Comparison of ENCODE assay signal across 9 cellular contexts in genomic region chr19:39444598-39445257, GRCh38. TPM values are rescaled to one million over a fixed set of nuclear protein-coding genes. Genes with fewer than 3 reads are reported as not detected.
DNase-seq lines count a peak whose midpoint lies in the region; ATAC-seq, FAIRE-seq and TF ChIP-seq lines count a peak whose summit lies in the region.
"Had no signal": no experiment of that assay in that cellular context is flagged by ENCODE, and none has a peak within 500 bp of the region (broad histone marks: within the 10 kb centered on the region; RNA-seq: fewer than 3 reads in every experiment).

No MANE protein-coding gene starts in this region.

- intact Hi-C loops in Right ventricle myocardium inferior (cut with DNase I): loop anchor here (1.0 to 10.0 kb wide), 5 partner anchors 8 to 228 kb away; partner anchors contain the start of genes EID2B, MED29, PAF1 and TIMM50
- intact Hi-C loops in cardiac septum (cut with DNase I): loop anchor here (5.0 to 10.0 kb wide), 2 partner anchors 38 to 90 kb away; partner anchors contain the start of genes EID2B and TIMM50
- intact Hi-C loops in GM12878 (cut with micrococcal nuclease; ENCODE audit: unreplicated experiment): loop anchor here (2.0 to 5.0 kb wide), 3 partner anchors 53 to 228 kb away; partner anchors contain the start of genes DLL3, MED29 and PAF1
- intact Hi-C loops in left colon (cut with DNase I, micrococcal nuclease): loop anchor here in 1 of 2 donors (10.0 kb wide), 1 partner anchor 90 kb away; the partner anchor contains the start of gene EID2B
- intact Hi-C loops in thyroid gland (cut with DNase I): loop anchor here (10.0 kb wide), 1 partner anchor 90 kb away; the partner anchor contains the start of gene EID2B

- H3K27me3 ChIP-seq in GM12878 (replicated peaks in 1 of 2; ENCODE audit: control insufficient read depth in 2 of 2, insufficient read depth in 2 of 2, low read length in 1 of 2) (no peaks in the 10 kb centered on the region), thyroid gland (no peaks in the 10 kb centered on the region)

- H4K20me1 ChIP-seq in GM12878 (ENCODE audit: control insufficient read depth, insufficient read depth): no peaks in the 10 kb centered on the region

- POLR2A ChIA-PET in GM12878 (lab: Charles Lee): interaction anchor here (0.5 to 3.9 kb wide), 12 partner anchors 9 to 826 kb away, joined by 3 to 40 read pairs (median 4); partner anchors contain the start of genes RPS16 and TIMM50

- H3K9me3 ChIP-seq in GM12878 (replicated peaks; ENCODE audit: control insufficient read depth, insufficient read depth, low read length): no peaks in the 10 kb centered on the region
- no peaks in the 10 kb centered on the region for H3K9me3 ChIP-seq in thyroid gland

- TSS peak; percentile 99 for BruUV-seq in GM12878 (replicated peaks; lab: Mats Ljungman, UMichigan)

- H3K4me3 ChIP-seq in GM12878 (peak overlapping the region; percentile 87), thyroid gland (replicated peaks in 1 of 3) (peak overlapping the region in 2 of 3 donors; percentile 85 to 86)

- in situ Hi-C loops in GM12878 (cut with MboI): loop anchor here (5.0 kb wide), 1 partner anchor 88 kb away; the partner anchor contains the start of gene EID2B

- WGBS in GM12878 (ENCODE audit: insufficient coverage, insufficient replicate concordance, low lambda C conversion rate, missing lambda C conversion rate): 1% methylated on average over 18 of the region's 20 CpGs
- WGBS in thyroid gland, 2 donors: 6 to 8% methylated on average over 20 of the region's 20 CpGs

- CTCF ChIA-PET in GM12878 (lab: Yijun Ruan, JAX): interaction anchor here (1.0 to 1.7 kb wide), 5 partner anchors 9 to 228 kb away, joined by 3 to 8 read pairs (median 3); partner anchors contain the start of gene RPS16

- TF ChIP-seq EP300 in GM12878 (IDR thresholded peaks at IDR 0.05; ENCODE audit: borderline replicate concordance in 1 of 2, control insufficient read depth in 1 of 2, low read depth in 2 of 2, low read length in 2 of 2): no peak

- H3K4me1 ChIP-seq in GM12878 (ENCODE audit: control insufficient read depth, insufficient read depth, low read length): peaks cover 24% of the 10 kb centered on the region
- peaks cover 21 to 25% of the 10 kb centered on the region in 2 donors for H3K4me1 ChIP-seq in thyroid gland

- RAD21 ChIA-PET in GM12878 (lab: Charles Lee; ENCODE audit: unreplicated experiment): interaction anchor here (0.8 to 1.7 kb wide), 2 partner anchors 9 to 33 kb away, joined by 3 to 9 read pairs; partner anchors contain the start of gene RPS16

- H3K27ac ChIP-seq in GM12878 (ENCODE audit: control insufficient read depth, insufficient read depth): peak overlapping the region; percentile 95
- peak overlapping the region; percentile 84 to 90 (median 88) for H3K27ac ChIP-seq in thyroid gland

- H3K4me2 ChIP-seq in GM12878 (ENCODE audit: control insufficient read depth, insufficient read depth): peak overlapping the region; percentile 70

- SMC1A ChIA-PET in GM12878 (lab: Charles Lee; ENCODE audit: uncharacterized antibody, unreplicated experiment): interaction anchor here (0.6 to 0.7 kb wide), 2 partner anchors 33 to 89 kb away, joined by 3 read pairs; no protein-coding TSS in a partner anchor

- DNase-seq in Right ventricle myocardium inferior (ENCODE audit: missing footprints): peak; percentile 61
- DNase-seq in cardiac septum (ENCODE audit: low spot score): no peak
- no peak for DNase-seq in GM12878 (ENCODE audit: low read depth, low spot score)
- DNase-seq in left colon: peak in 1 of 2 donors; percentile 31
- DNase-seq in thyroid gland: peak; percentile 7 to 21
- DNase-seq in NCI-H2171 treated with DMSO at 0.1 percent for 48 hours (lab: John Stamatoyannopoulos, UW): no peak
- DNase-seq in globus pallidus (ENCODE audit: low spot score): no peak
- DNase-seq in medulla oblongata (ENCODE audit: extremely low spot score): no peak

- ATAC-seq in Right ventricle myocardium inferior (peak; percentile 8), GM12878 (no peak), left colon (peak; percentile 14)

- no peaks in the 10 kb centered on the region for H3K36me3 ChIP-seq in GM12878 (ENCODE audit: control insufficient read depth in 2 of 2, insufficient read depth in 2 of 2, low read length in 1 of 2)
- no peaks in the 10 kb centered on the region for H3K36me3 ChIP-seq in thyroid gland

- FAIRE-seq in GM12878 (lab: Jason Lieb, UNC): no peak
- FAIRE-seq: islet of Langerhans had no signal

- peak overlapping the region; percentile 96 for H3K9ac ChIP-seq in GM12878 (ENCODE audit: control insufficient read depth, insufficient read depth, low read length)

- peak overlapping the region; percentile 71 for H2AFZ ChIP-seq in GM12878 (ENCODE audit: control insufficient read depth, low read depth, low read length)

- TF ChIP-seq RAD21 in GM12878 (IDR thresholded peaks at IDR 0.05; ENCODE audit: insufficient read depth, low read depth, low read length): no peak

- TF ChIP-seq CTCF in GM12878 (IDR thresholded peaks at IDR 0.05 in 2 of 3, conservative IDR thresholded peaks at IDR 0.05 in 1 of 3; ENCODE audit: control insufficient read depth in 2 of 3, extremely low read depth in 1 of 3, insufficient read depth in 1 of 3, low read depth in 3 of 3, low read length in 3 of 3): no peak
- TF ChIP-seq CTCF in thyroid gland (IDR thresholded peaks at IDR 0.05): no peak

- peaks cover 54% of the 10 kb centered on the region for H3K79me2 ChIP-seq in GM12878 (ENCODE audit: control insufficient read depth, insufficient read depth, low read length)

- TF ChIP-seq POLR2A in GM12878 (IDR thresholded peaks at IDR 0.05; ENCODE audit: low read depth, low read length) (no peak), thyroid gland (IDR thresholded peaks at IDR 0.05) (no peak)

RNA-seq across cellular contexts. Expression of gene SUPT5H, which starts 0.7 kb away (rescaled TPM):
- total RNA-seq in Right ventricle myocardium inferior: 80.6 TPM
- total RNA-seq in cardiac septum: 79.9 TPM
- total RNA-seq in GM12878 (2013; cell fraction: nucleolus; rRNA removed): 120 and 136 TPM in 2 replicates
- 87.8 and 93.6 TPM in 2 replicates for total RNA-seq in GM12878 (2014; rRNA removed)
- 48.9 and 51.5 TPM in 2 replicates for total RNA-seq in GM12878 (2014; rRNA removed; fragmentation: Illumina TruSeq; extraction: Trizol)
- total RNA-seq in GM12878 (2021): 119 and 138 TPM in 2 replicates
- polyA plus RNA-seq in GM12878 (2011; ENCODE audit: low read depth): 145 TPM
- 43.2 and 64.5 TPM in 2 replicates for polyA plus RNA-seq in GM12878 (2011; rRNA removed)
- polyA plus RNA-seq in GM12878 (2011; cell fraction: cytosol; rRNA removed): 78.1 and 85.9 TPM in 2 replicates
- 277 and 358 TPM in 2 replicates for polyA plus RNA-seq in GM12878 (2011; cell fraction: nucleus; rRNA removed)
- polyA plus RNA-seq in GM12878 (2012): 121 and 139 TPM in 2 replicates
- 58.7 and 88.1 TPM in 2 replicates for polyA plus RNA-seq in GM12878 (2014; fragmentation: Illumina TruSeq; extraction: Trizol)
- 10 to 100 TPM; 27.2 to 75.0 TPM for polyA plus RNA-seq in GM12878 (2014; fragmentation: Nextera tagmentation; extraction: Ambion mirVana)
- polyA plus RNA-seq in GM12878 (2014; rRNA removed): 79.1 and 87.0 TPM in 2 replicates
- polyA plus RNA-seq in GM12878 (2016; fragmentation: Nextera tagmentation; extraction: Ambion mirVana): 100 to 1,000 TPM; 188 to 194 TPM
- polyA minus RNA-seq in GM12878 (2011; rRNA and poly(A)+ RNA removed): 63.9 and 89.8 TPM in 2 replicates
- polyA minus RNA-seq in GM12878 (2011; cell fraction: cytosol; rRNA and poly(A)+ RNA removed): 38.8 and 43.0 TPM in 2 replicates
- 42.1 and 76.8 TPM in 2 replicates for polyA minus RNA-seq in GM12878 (2011; cell fraction: nucleus; rRNA and poly(A)+ RNA removed)
- 100 to 1,000 TPM in 1 of 2 donors, 10 to 100 TPM in 1; 89.1 to 101 TPM for total RNA-seq in left colon
- total RNA-seq in thyroid gland: 100 to 1,000 TPM in 2 of 4 donors, 10 to 100 TPM in 2; 93.6 to 203 (median 116) TPM

RNA-seq across cellular contexts. Expression of gene RPS16, which starts 9.0 kb away (rescaled TPM):
- total RNA-seq in Right ventricle myocardium inferior (1,258 TPM), cardiac septum (1,084 TPM), GM12878 (2014; rRNA removed) (1,897 and 2,276 TPM in 2 replicates), GM12878 (2014; rRNA removed; fragmentation: Illumina TruSeq; extraction: Trizol) (144 and 148 TPM in 2 replicates), GM12878 (2021) (3,603 and 3,713 TPM in 2 replicates), left colon (1,000 to 10,000 TPM; 1,556 to 1,578 TPM), thyroid gland (1,000 to 10,000 TPM in 2 of 4 donors, 100 to 1,000 TPM in 2; 919 to 2,686 (median 1,277) TPM)
- 10.8 and 16.1 TPM in 2 replicates for total RNA-seq in GM12878 (2013; cell fraction: nucleolus; rRNA removed)
- polyA plus RNA-seq in GM12878 (2011; ENCODE audit: low read depth): 5,627 TPM
- polyA plus RNA-seq in GM12878 (2011; rRNA removed) (1,202 and 1,881 TPM in 2 replicates), GM12878 (2014; fragmentation: Illumina TruSeq; extraction: Trizol) (1,250 and 2,410 TPM in 2 replicates), GM12878 (2014; fragmentation: Nextera tagmentation; extraction: Ambion mirVana) (1,000 to 10,000 TPM; 3,810 to 4,177 TPM), GM12878 (2014; rRNA removed) (4,404 and 4,810 TPM in 2 replicates), GM12878 (2016; fragmentation: Nextera tagmentation; extraction: Ambion mirVana) (1,000 to 10,000 TPM; 1,821 to 1,829 TPM)
- 7,530 and 7,949 TPM in 2 replicates for polyA plus RNA-seq in GM12878 (2011; cell fraction: cytosol; rRNA removed)
- 2,024 and 2,282 TPM in 2 replicates for polyA plus RNA-seq in GM12878 (2011; cell fraction: nucleus; rRNA removed)
- polyA plus RNA-seq in GM12878 (2012): 5,175 and 6,218 TPM in 2 replicates
- 1,788 and 3,301 TPM in 2 replicates for polyA minus RNA-seq in GM12878 (2011; rRNA and poly(A)+ RNA removed)
- 1,375 and 1,377 TPM in 2 replicates for polyA minus RNA-seq in GM12878 (2011; cell fraction: cytosol; rRNA and poly(A)+ RNA removed)
- polyA minus RNA-seq in GM12878 (2011; cell fraction: nucleus; rRNA and poly(A)+ RNA removed): 333 and 402 TPM in 2 replicates

RNA-seq across cellular contexts. Expression of gene PLEKHG2, which starts 32.3 kb away (rescaled TPM):
- total RNA-seq in Right ventricle myocardium inferior: 10.4 TPM
- total RNA-seq in cardiac septum: 25.1 TPM
- 49.8 and 54.8 TPM in 2 replicates for total RNA-seq in GM12878 (2013; cell fraction: nucleolus; rRNA removed)
- 13.4 and 18.1 TPM in 2 replicates for total RNA-seq in GM12878 (2014; rRNA removed)
- 12.1 and 13.6 TPM in 2 replicates for total RNA-seq in GM12878 (2014; rRNA removed; fragmentation: Illumina TruSeq; extraction: Trizol)
- total RNA-seq in GM12878 (2021): 56.6 and 62.5 TPM in 2 replicates
- polyA plus RNA-seq in GM12878 (2011; ENCODE audit: low read depth): 10.5 TPM
- 6.3 and 10.4 TPM in 2 replicates for polyA plus RNA-seq in GM12878 (2011; rRNA removed)
- polyA plus RNA-seq in GM12878 (2011; cell fraction: cytosol; rRNA removed): 8.8 and 23.4 TPM in 2 replicates
- 78.6 and 96.3 TPM in 2 replicates for polyA plus RNA-seq in GM12878 (2011; cell fraction: nucleus; rRNA removed)
- 29.4 and 34.1 TPM in 2 replicates for polyA plus RNA-seq in GM12878 (2012)
- 17.1 and 114 TPM in 2 replicates for polyA plus RNA-seq in GM12878 (2014; fragmentation: Illumina TruSeq; extraction: Trizol)
- 1 to 10 TPM; 3.0 to 7.2 TPM for polyA plus RNA-seq in GM12878 (2014; fragmentation: Nextera tagmentation; extraction: Ambion mirVana)
- 25.2 and 31.8 TPM in 2 replicates for polyA plus RNA-seq in GM12878 (2014; rRNA removed)
- polyA plus RNA-seq in GM12878 (2016; fragmentation: Nextera tagmentation; extraction: Ambion mirVana): 10 to 100 TPM; 17.3 to 18.1 TPM
- polyA minus RNA-seq in GM12878 (2011; rRNA and poly(A)+ RNA removed): 5.9 and 32.7 TPM in 2 replicates
- polyA minus RNA-seq in GM12878 (2011; cell fraction: cytosol; rRNA and poly(A)+ RNA removed): 13.9 and 15.4 TPM in 2 replicates
- polyA minus RNA-seq in GM12878 (2011; cell fraction: nucleus; rRNA and poly(A)+ RNA removed): 20.4 and 29.4 TPM in 2 replicates
- total RNA-seq in left colon: 1 to 10 TPM; 6.2 to 9.3 TPM
- total RNA-seq in thyroid gland: 10 to 100 TPM in 2 of 4 donors, 1 to 10 TPM in 2; 8.2 to 29.1 (median 10.7) TPM

RNA-seq across cellular contexts. Expression of gene TIMM50, which starts 35.9 kb away (rescaled TPM):
- total RNA-seq in Right ventricle myocardium inferior (75.9 TPM), cardiac septum (62.0 TPM), GM12878 (2014; rRNA removed) (106 and 113 TPM in 2 replicates), GM12878 (2014; rRNA removed; fragmentation: Illumina TruSeq; extraction: Trizol) (55.9 and 59.3 TPM in 2 replicates), GM12878 (2021) (92.0 and 95.5 TPM in 2 replicates), left colon (10 to 100 TPM; 40.8 to 47.8 TPM), thyroid gland (10 to 100 TPM; 74.4 to 86.5 (median 84.5) TPM)
- total RNA-seq in GM12878 (2013; cell fraction: nucleolus; rRNA removed): 49.3 and 62.8 TPM in 2 replicates
- polyA plus RNA-seq in GM12878 (2011; ENCODE audit: low read depth): 26.5 TPM
- polyA plus RNA-seq in GM12878 (2011; rRNA removed) (93.2 and 106 TPM in 2 replicates), GM12878 (2014; fragmentation: Illumina TruSeq; extraction: Trizol) (43.7 and 68.4 TPM in 2 replicates), GM12878 (2014; fragmentation: Nextera tagmentation; extraction: Ambion mirVana) (10 to 100 TPM; 15.6 to 34.7 TPM), GM12878 (2014; rRNA removed) (109 and 112 TPM in 2 replicates), GM12878 (2016; fragmentation: Nextera tagmentation; extraction: Ambion mirVana) (100 to 1,000 TPM; 133 to 146 TPM)
- polyA plus RNA-seq in GM12878 (2011; cell fraction: cytosol; rRNA removed): 119 and 144 TPM in 2 replicates
- 99.5 and 132 TPM in 2 replicates for polyA plus RNA-seq in GM12878 (2011; cell fraction: nucleus; rRNA removed)
- 46.8 and 66.1 TPM in 2 replicates for polyA plus RNA-seq in GM12878 (2012)
- polyA minus RNA-seq in GM12878 (2011; rRNA and poly(A)+ RNA removed): 62.7 and 88.2 TPM in 2 replicates
- polyA minus RNA-seq in GM12878 (2011; cell fraction: cytosol; rRNA and poly(A)+ RNA removed): 31.9 and 36.6 TPM in 2 replicates
- 22.1 and 40.0 TPM in 2 replicates for polyA minus RNA-seq in GM12878 (2011; cell fraction: nucleus; rRNA and poly(A)+ RNA removed)

RNA-seq across cellular contexts. Expression of gene ZFP36, which starts 38.1 kb away (rescaled TPM):
- total RNA-seq in Right ventricle myocardium inferior: 48.7 TPM
- total RNA-seq in cardiac septum: 53.0 TPM
- 55.8 and 57.7 TPM in 2 replicates for total RNA-seq in GM12878 (2013; cell fraction: nucleolus; rRNA removed)
- total RNA-seq in GM12878 (2014; rRNA removed): 10.1 and 11.9 TPM in 2 replicates
- 10.0 and 10.1 TPM in 2 replicates for total RNA-seq in GM12878 (2014; rRNA removed; fragmentation: Illumina TruSeq; extraction: Trizol)
- total RNA-seq in GM12878 (2021): 50.1 and 55.0 TPM in 2 replicates
- 10.7 TPM for polyA plus RNA-seq in GM12878 (2011; ENCODE audit: low read depth)
- polyA plus RNA-seq in GM12878 (2011; rRNA removed): 2.9 and 5.3 TPM in 2 replicates
- 8.8 and 14.3 TPM in 2 replicates for polyA plus RNA-seq in GM12878 (2011; cell fraction: cytosol; rRNA removed)
- polyA plus RNA-seq in GM12878 (2011; cell fraction: nucleus; rRNA removed): 74.9 and 76.1 TPM in 2 replicates
- polyA plus RNA-seq in GM12878 (2012): 39.8 and 73.1 TPM in 2 replicates
- 24.3 and 30.2 TPM in 2 replicates for polyA plus RNA-seq in GM12878 (2014; fragmentation: Illumina TruSeq; extraction: Trizol)
- polyA plus RNA-seq in GM12878 (2014; fragmentation: Nextera tagmentation; extraction: Ambion mirVana): 1 to 10 TPM; 5.3 to 7.8 TPM
- 31.3 and 31.6 TPM in 2 replicates for polyA plus RNA-seq in GM12878 (2014; rRNA removed)
- 10 to 100 TPM; 39.7 to 43.7 TPM for polyA plus RNA-seq in GM12878 (2016; fragmentation: Nextera tagmentation; extraction: Ambion mirVana)
- polyA minus RNA-seq in GM12878 (2011; rRNA and poly(A)+ RNA removed): 3.7 and 10.3 TPM in 2 replicates
- 30.7 and 36.4 TPM in 2 replicates for polyA minus RNA-seq in GM12878 (2011; cell fraction: cytosol; rRNA and poly(A)+ RNA removed)
- polyA minus RNA-seq in GM12878 (2011; cell fraction: nucleus; rRNA and poly(A)+ RNA removed): 64.4 and 90.9 TPM in 2 replicates
- 100 to 1,000 TPM; 152 to 391 TPM for total RNA-seq in left colon
- 100 to 1,000 TPM in 1 of 4 donors, 10 to 100 TPM in 3; 32.4 to 109 (median 62.4) TPM for total RNA-seq in thyroid gland

Comparison
In these comparisons a context has a peak if more than half of its experiments do, and no peak if none do; other contexts are left out.
1. DNase-seq: peak in Right ventricle myocardium inferior (single experiment) and thyroid gland (2 of 2); none in cardiac septum (single experiment), GM12878 (single experiment), NCI-H2171 treated with DMSO at 0.1 percent for 48 hours (single experiment), globus pallidus (single experiment) and medulla oblongata (single experiment).